In the genomic region with DNA sequence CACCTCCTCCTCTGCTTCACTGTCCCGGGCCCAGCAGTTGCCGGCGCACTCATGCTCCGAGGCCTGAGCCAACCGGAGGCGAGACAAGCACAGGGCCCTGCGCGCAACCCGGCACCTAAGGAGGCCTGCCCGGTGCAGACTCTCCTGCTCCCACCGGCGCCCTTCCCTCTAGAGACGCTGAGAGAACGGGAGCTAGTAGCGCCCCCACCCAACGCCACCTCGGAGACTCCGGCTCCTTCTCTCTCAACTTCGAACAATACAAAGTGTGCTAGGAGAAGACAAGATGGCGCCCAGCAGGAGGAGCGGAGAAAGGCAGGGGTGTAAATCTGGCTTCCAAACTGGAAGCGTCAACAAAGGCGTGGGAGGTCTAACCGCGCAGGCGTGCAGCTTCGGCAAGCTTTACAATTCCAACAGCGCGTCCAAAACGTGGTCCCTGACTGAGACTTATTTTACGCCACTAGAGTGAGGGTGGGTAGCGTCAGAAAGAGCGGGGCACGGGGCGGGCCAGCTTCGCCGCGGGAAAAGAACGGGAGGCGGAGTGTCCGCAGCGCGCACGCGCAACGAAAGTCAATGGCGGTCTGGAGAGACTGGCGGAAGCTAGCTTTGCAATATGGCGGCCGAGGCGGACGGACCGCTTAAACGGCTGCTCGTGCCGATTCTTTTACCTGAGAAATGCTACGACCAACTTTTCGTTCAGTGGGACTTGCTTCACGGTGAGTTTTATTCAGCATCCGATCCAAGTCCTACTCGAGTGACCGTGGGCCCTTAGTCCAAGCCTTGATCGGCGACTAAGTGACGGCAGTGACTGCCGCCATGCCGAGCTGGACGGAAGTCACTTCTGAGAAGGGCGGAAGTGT, we compare ENCODE assay signal across 8 cellular contexts. TPM values are rescaled to one million over a fixed set of nuclear protein-coding genes. Genes with fewer than 3 reads are reported as not detected.
DNase-seq lines count a peak whose midpoint lies in the region; ATAC-seq and TF ChIP-seq lines count a peak whose summit lies in the region.

TSS of gene MPDU1 (plus strand) at position 600 of the 857 bp plus-strand sequence. CDS start at position 611, 11 bp downstream.

- CTCF ChIA-PET in PC-9 (lab: Charles Lee): interaction anchor here (0.6 to 0.9 kb wide), 3 partner anchors 66 to 134 kb away, joined by 3 to 7 read pairs (median 5); partner anchors contain the start of genes DNAH2, TP53 and WRAP53

- peak; percentile 97 for DNase-seq in DMS 273 (lab: John Stamatoyannopoulos, UW; ENCODE audit: unreplicated experiment)
- peak; percentile 94 for DNase-seq in Jurkat, Clone E6-1 (ENCODE audit: low read depth, low spot score)
- DNase-seq in PC-9: peak; percentile 72 to 97
- peak; percentile 93 for DNase-seq in activated T-cell treated with anti-CD3 and anti-CD28 coated beads, Interleukin-2, amount 50 U/mL, for 1 hour
- DNase-seq in epithelial cell of proximal tubule (ENCODE audit: low read depth): peak; percentile 74
- DNase-seq in stimulated activated CD8-positive, alpha-beta memory T cell treated with anti-CD3 and anti-CD28 coated beads, Interleukin-4, amount 100 ng/mL, for 48 hours: peak; percentile 95

- H3K4me1 ChIP-seq in PC-9 (replicated peaks; ENCODE audit: insufficient read depth) (peaks cover 41% of the 10 kb centered on the region), mucosa of rectum (ENCODE audit: control insufficient read depth in 2 of 2, insufficient read depth in 2 of 2, low read length in 2 of 2) (peaks cover 34 to 40% of the 10 kb centered on the region in 2 donors)

- ATAC-seq in GM21528 (IDR thresholded peaks at IDR 0.05; ENCODE audit: low FRiP score, unreplicated experiment): peak; percentile 68

- H3K9me2 ChIP-seq in PC-9 (ENCODE audit: insufficient read depth): no peaks in the 10 kb centered on the region

- POLR2A ChIA-PET in PC-9 (lab: Charles Lee; ENCODE audit: unreplicated experiment): interaction anchor here (0.5 to 1.4 kb wide), 10 partner anchors 10 to 824 kb away, joined by 3 to 14 read pairs (median 6); partner anchors contain the start of genes FXR2 and TP53

- H3K27me3 ChIP-seq in PC-9 (ENCODE audit: insufficient read depth, low read depth): no peaks in the 10 kb centered on the region
- H3K27me3 ChIP-seq in mucosa of rectum (ENCODE audit: control insufficient read depth in 2 of 2, insufficient read depth in 2 of 2, low read length in 2 of 2): no peaks in the 10 kb centered on the region

- H3K4me3 ChIP-seq in Jurkat, Clone E6-1 (ENCODE audit: low read length): peak within 1 kb of the TSS; percentile 69
- H3K4me3 ChIP-seq in PC-9 (peak within 1 kb of the TSS; percentile 65), epithelial cell of proximal tubule (ENCODE audit: low read depth, low read length) (peak within 1 kb of the TSS; percentile 63), mucosa of rectum (ENCODE audit: low read length in 2 of 2) (peak within 1 kb of the TSS; percentile 89 to 96)

- peak within 1 kb of the TSS; percentile 94 to 96 for H3K9ac ChIP-seq in mucosa of rectum (ENCODE audit: low read depth in 1 of 2, low read length in 2 of 2)

- peaks cover 31% of the 10 kb centered on the region for H3F3A ChIP-seq in PC-9 (ENCODE audit: insufficient read depth, low read depth)

- TSS peak; percentile 13 for BruUV-seq in PC-9 (replicated peaks; lab: Mats Ljungman, UMichigan)

- TF ChIP-seq CTCF in PC-9 (conservative IDR thresholded peaks at IDR 0.05): no peak
- TF ChIP-seq CTCF in epithelial cell of proximal tubule (conservative IDR thresholded peaks at IDR 0.05; ENCODE audit: low read depth, low read length): peak; percentile 3

- H3K27ac ChIP-seq in PC-9: peak within 1 kb of the TSS; percentile 87
- H3K27ac ChIP-seq in mucosa of rectum (ENCODE audit: low read depth in 2 of 2, low read length in 2 of 2): peak within 1 kb of the TSS; percentile 97 to 99

- intact Hi-C loops in PC-9 (cut with micrococcal nuclease; ENCODE audit: unreplicated experiment): loop anchor here (1.0 to 10.0 kb wide), 4 partner anchors 105 to 539 kb away; partner anchors contain the start of genes CHD3, CYB5D1, NAA38 and SLC16A11

- peak within 1 kb of the TSS; percentile 88 for H3K4me2 ChIP-seq in PC-9

- H3K79me2 ChIP-seq in PC-9 (ENCODE audit: low read depth): peaks cover 41% of the 10 kb centered on the region

- peak within 1 kb of the TSS; percentile 71 for H2AFZ ChIP-seq in PC-9

- no peaks in the 10 kb centered on the region for H3K36me3 ChIP-seq in PC-9 (ENCODE audit: low read depth)
- peaks cover 23% of the 10 kb centered on the region in 2 donors for H3K36me3 ChIP-seq in mucosa of rectum (ENCODE audit: control insufficient read depth in 2 of 2, insufficient read depth in 2 of 2, low read length in 2 of 2)

- H3K9me3 ChIP-seq in PC-9 (ENCODE audit: insufficient read depth, low read depth) (no peaks in the 10 kb centered on the region), mucosa of rectum (ENCODE audit: control insufficient read depth in 2 of 2, low read length in 2 of 2) (no peaks in the 10 kb centered on the region)

- H4K20me1 ChIP-seq in PC-9 (ENCODE audit: insufficient read depth): peaks cover 5% of the 10 kb centered on the region

RNA-seq across cellular contexts. Expression of gene MPDU1, which starts in this region (rescaled TPM):
- polyA plus RNA-seq in Jurkat, Clone E6-1 (2012; ENCODE audit: insufficient read depth, insufficient read length): 157 TPM
- total RNA-seq in PC-9 (2021) (33.4 and 44.2 TPM in 2 replicates), epithelial cell of proximal tubule (236 and 272 TPM in 2 replicates)

Comparison
In these comparisons a context has a peak if more than half of its experiments do, and no peak if none do; other contexts are left out.
1. Peak in every context shown above with its lines: DNase-seq, ATAC-seq, H3K4me3 ChIP-seq and H3K27ac ChIP-seq.